12 cellular contexts compared by ENCODE assay signal in genomic region chr2:191018663-191019119, GRCh38. TPM values are rescaled to one million over a fixed set of nuclear protein-coding genes. Genes with fewer than 3 reads are reported as not detected.
A peak's percentile ranks its signal among the peaks of the same experiment; 100 is the strongest.
DNase-seq lines count a peak whose midpoint lies in the region; ATAC-seq and TF ChIP-seq lines count a peak whose summit lies in the region.
"Had no signal": no experiment of that assay in that cellular context is flagged by ENCODE, and none has a peak within 500 bp of the region (broad histone marks: within the 10 kb centered on the region; RNA-seq: fewer than 3 reads in every experiment).

No MANE protein-coding gene starts in this region.

- H3K36me3 ChIP-seq in suprapubic skin = no peaks in the 10 kb centered on the region
- H3K36me3 ChIP-seq: heart left ventricle, sigmoid colon had no signal

- TF ChIP-seq EP300 in suprapubic skin (IDR thresholded peaks at IDR 0.05) = no peak

- peak overlapping the region; percentile 50 for H3K4me3 Mint-ChIP-seq in activated T-cell treated with anti-CD3 and anti-CD28 coated beads, Interleukin-2, amount 50 U/mL, for 4 hours
- peak overlapping the region; percentile 65 for H3K4me3 Mint-ChIP-seq in activated naive CD8-positive, alpha-beta T cell treated with anti-CD3 and anti-CD28 coated beads for 36 hours
- no peak overlapping the region for H3K4me3 Mint-ChIP-seq in stimulated activated effector memory CD8-positive, alpha-beta T cell treated with anti-CD3 and anti-CD28 coated beads, Interleukin-12 subunit alpha, Interleukin-12 subunit beta, amount 100 ng/mL, for 72 hours
- H3K4me3 Mint-ChIP-seq: endodermal cell had no signal

- H3K27ac ChIP-seq in suprapubic skin = no peak overlapping the region
- H3K27ac ChIP-seq: sigmoid colon, VCaP had no signal

- no peak for DNase-seq in activated T-cell treated with anti-CD3 and anti-CD28 coated beads, Interleukin-2, amount 50 U/mL, for 4 hours
- no peak for DNase-seq in activated T-cell treated with anti-CD3 and anti-CD28 coated beads, Interleukin-2, amount 50 U/mL, for 1 hour
- no peak for DNase-seq in activated naive CD8-positive, alpha-beta T cell treated with anti-CD3 and anti-CD28 coated beads for 36 hours
- no peak for DNase-seq in stimulated activated effector memory CD8-positive, alpha-beta T cell treated with anti-CD3 and anti-CD28 coated beads, Interleukin-12 subunit alpha, Interleukin-12 subunit beta, amount 100 ng/mL, for 72 hours (ENCODE audit: low spot score in 2 of 2)
- no peak for DNase-seq in H4 (ENCODE audit: low spot score)
- no peak for DNase-seq in suprapubic skin (ENCODE audit: low spot score in 2 of 2)
- no peak for DNase-seq in SKM-1 (lab: John Stamatoyannopoulos, UW; ENCODE audit: unreplicated experiment)
- DNase-seq: endodermal cell, heart left ventricle, sigmoid colon had no signal

- no peak for TF ChIP-seq POLR2A in suprapubic skin (IDR thresholded peaks at IDR 0.05)

- TF ChIP-seq CTCF in suprapubic skin (IDR thresholded peaks at IDR 0.05) = no peak

- no peaks in the 10 kb centered on the region for H3K27me3 ChIP-seq in suprapubic skin
- H3K27me3 ChIP-seq: heart left ventricle, sigmoid colon had no signal

- no peaks in the 10 kb centered on the region for H3K36me3 Mint-ChIP-seq in activated T-cell treated with anti-CD3 and anti-CD28 coated beads, Interleukin-2, amount 50 U/mL, for 4 hours (ENCODE audit: insufficient read depth)
- H3K36me3 Mint-ChIP-seq in activated naive CD8-positive, alpha-beta T cell treated with anti-CD3 and anti-CD28 coated beads for 36 hours = peaks cover 18% of the 10 kb centered on the region
- H3K36me3 Mint-ChIP-seq in stimulated activated effector memory CD8-positive, alpha-beta T cell treated with anti-CD3 and anti-CD28 coated beads, Interleukin-12 subunit alpha, Interleukin-12 subunit beta, amount 100 ng/mL, for 72 hours = no peaks in the 10 kb centered on the region

- peaks cover 5% of the 10 kb centered on the region for H3K9me3 Mint-ChIP-seq in activated T-cell treated with anti-CD3 and anti-CD28 coated beads, Interleukin-2, amount 50 U/mL, for 4 hours
- peaks cover 5% of the 10 kb centered on the region for H3K9me3 Mint-ChIP-seq in activated naive CD8-positive, alpha-beta T cell treated with anti-CD3 and anti-CD28 coated beads for 36 hours
- H3K9me3 Mint-ChIP-seq in stimulated activated effector memory CD8-positive, alpha-beta T cell treated with anti-CD3 and anti-CD28 coated beads, Interleukin-12 subunit alpha, Interleukin-12 subunit beta, amount 100 ng/mL, for 72 hours = peaks cover 5% of the 10 kb centered on the region

- H3K9me3 ChIP-seq in suprapubic skin = no peaks in the 10 kb centered on the region
- H3K9me3 ChIP-seq: heart left ventricle, sigmoid colon had no signal

- no peaks in the 10 kb centered on the region for H3K27me3 Mint-ChIP-seq in activated T-cell treated with anti-CD3 and anti-CD28 coated beads, Interleukin-2, amount 50 U/mL, for 4 hours (ENCODE audit: low read depth)
- H3K27me3 Mint-ChIP-seq in activated naive CD8-positive, alpha-beta T cell treated with anti-CD3 and anti-CD28 coated beads for 36 hours = no peaks in the 10 kb centered on the region

- H3K27ac Mint-ChIP-seq in activated naive CD8-positive, alpha-beta T cell treated with anti-CD3 and anti-CD28 coated beads for 36 hours = peak overlapping the region; percentile 88
- no peak overlapping the region for H3K27ac Mint-ChIP-seq in stimulated activated effector memory CD8-positive, alpha-beta T cell treated with anti-CD3 and anti-CD28 coated beads, Interleukin-12 subunit alpha, Interleukin-12 subunit beta, amount 100 ng/mL, for 72 hours
- H3K27ac Mint-ChIP-seq: endodermal cell had no signal

- H3K4me1 Mint-ChIP-seq in activated T-cell treated with anti-CD3 and anti-CD28 coated beads, Interleukin-2, amount 50 U/mL, for 4 hours (ENCODE audit: low read depth) = peaks cover 33% of the 10 kb centered on the region
- peaks cover 21% of the 10 kb centered on the region for H3K4me1 Mint-ChIP-seq in activated naive CD8-positive, alpha-beta T cell treated with anti-CD3 and anti-CD28 coated beads for 36 hours
- peaks cover 19% of the 10 kb centered on the region for H3K4me1 Mint-ChIP-seq in stimulated activated effector memory CD8-positive, alpha-beta T cell treated with anti-CD3 and anti-CD28 coated beads, Interleukin-12 subunit alpha, Interleukin-12 subunit beta, amount 100 ng/mL, for 72 hours
- H3K4me1 Mint-ChIP-seq: endodermal cell had no signal

- no peak for ATAC-seq in activated T-cell treated with anti-CD3 and anti-CD28 coated beads, Interleukin-2, amount 50 U/mL, for 4 hours
- ATAC-seq in HG03066 (IDR thresholded peaks at IDR 0.05; ENCODE audit: low read depth, unreplicated experiment) = peak; percentile 10
- peak; percentile 9 for ATAC-seq in stimulated activated effector memory CD8-positive, alpha-beta T cell treated with anti-CD3 and anti-CD28 coated beads, Interleukin-12 subunit alpha, Interleukin-12 subunit beta, amount 100 ng/mL, for 72 hours
- ATAC-seq: heart left ventricle had no signal

- 86% methylated on average over 3 of the region's 3 CpGs for WGBS in suprapubic skin

- H3K4me3 ChIP-seq in suprapubic skin = no peak overlapping the region
- H3K4me3 ChIP-seq: sigmoid colon had no signal

- peaks cover 23% of the 10 kb centered on the region for H3K4me1 ChIP-seq in suprapubic skin

RNA-seq across cellular contexts. Expression of gene STAT1, which starts 4.7 kb away (rescaled TPM):
- 100 to 1,000 TPM; 222 to 278 (median 268) TPM for total RNA-seq in activated T-cell treated with anti-CD3 and anti-CD28 coated beads, Interleukin-2, amount 50 U/mL, for 4 hours
- 100 to 1,000 TPM; 383 to 389 TPM for total RNA-seq in activated naive CD8-positive, alpha-beta T cell treated with anti-CD3 and anti-CD28 coated beads for 36 hours
- 88.6 and 110 TPM in 2 replicates for total RNA-seq in H4 (2014; rRNA removed; shearing (Covaris generic))
- 10 to 100 TPM; 33.5 to 60.7 (median 37.6) TPM for total RNA-seq in suprapubic skin

Comparison
In these comparisons a context has a peak if more than half of its experiments do, and no peak if none do; other contexts are left out.
1. ATAC-seq: peak in HG03066 (single experiment) and stimulated activated effector memory CD8-positive, alpha-beta T cell treated with anti-CD3 and anti-CD28 coated beads, Interleukin-12 subunit alpha, Interleukin-12 subunit beta, amount 100 ng/mL, for 72 hours (single experiment); none in activated T-cell treated with anti-CD3 and anti-CD28 coated beads, Interleukin-2, amount 50 U/mL, for 4 hours (0 of 2).